3 cellular contexts compared by ENCODE assay signal in the genomic region with DNA sequence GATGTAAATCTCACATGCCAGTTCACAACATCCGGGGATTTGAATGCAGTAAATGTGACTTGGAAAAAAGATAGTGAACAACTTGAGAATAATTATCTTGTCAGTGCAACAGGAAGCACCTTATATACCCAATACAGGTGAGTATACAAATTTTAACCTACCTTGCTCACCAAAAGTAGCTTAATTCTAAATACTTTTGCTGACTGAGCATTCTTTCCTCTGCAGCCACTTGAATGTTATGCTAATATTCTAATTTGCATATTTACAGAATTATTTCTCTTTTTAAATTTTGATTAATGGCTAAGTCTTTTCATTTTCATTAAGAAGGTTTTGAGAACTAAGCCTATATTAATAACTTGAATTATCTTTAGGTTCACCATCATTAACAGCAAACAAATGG.
TF ChIP-seq lines count a peak whose summit lies in the region.

No MANE protein-coding gene starts in this region.

TF ChIP-seq in IMR-90, 13 proteins besides CTCF, POLR2A, EP300 and RAD21:
- TF ChIP-seq MAFK (IDR thresholded peaks at IDR 0.05; ENCODE audit: low read depth, low read length), result peak; percentile 80

TF ChIP-seq in K562, 482 proteins besides CTCF, POLR2A, EP300 and RAD21:
- TF ChIP-seq MAFF (IDR thresholded peaks at IDR 0.05; ENCODE audit: low read length) (peak; percentile 59), MAFG (tag; conservative IDR thresholded peaks at IDR 0.05) (peak; percentile 61), ZNF316 (IDR thresholded peaks at IDR 0.05) (peak; percentile 69), MAFK (IDR thresholded peaks at IDR 0.05; ENCODE audit: low read length) (peak; percentile 58)

TF ChIP-seq in HepG2, 621 proteins besides CTCF, POLR2A, EP300 and RAD21:
- peak; percentile 66 for TF ChIP-seq MAFF (IDR thresholded peaks at IDR 0.05; ENCODE audit: low read depth, low read length)
- peak; percentile 51 to 80; a peak in 3 of 4 replicates for TF ChIP-seq MAFK (conservative IDR thresholded peaks at IDR 0.05 in 1 of 2, IDR thresholded peaks at IDR 0.05 in 1 of 2; ENCODE audit: low read length in 2 of 2)
